ENCODE assay signal across 1 cellular context in the genomic region with DNA sequence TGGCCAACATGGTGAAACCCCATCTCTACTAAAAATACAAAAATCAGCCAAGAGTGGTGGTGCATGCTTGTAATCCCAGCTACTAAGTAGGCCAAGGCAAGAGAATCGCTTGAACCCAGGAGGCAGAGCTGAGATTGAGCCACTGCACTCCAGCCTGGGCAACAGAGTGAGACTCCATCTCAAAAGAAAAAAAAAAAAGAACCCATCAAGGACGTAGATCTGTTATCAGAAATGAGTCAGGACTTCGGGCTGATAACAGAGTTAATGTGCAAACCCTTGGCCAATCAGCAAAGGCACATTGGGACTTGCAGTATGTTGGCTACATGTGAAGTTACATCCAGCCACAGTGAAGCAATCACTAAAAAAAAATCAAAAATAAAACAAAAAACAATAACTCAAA.
TF ChIP-seq lines count a peak whose summit lies in the region.

No MANE protein-coding gene starts in this region.

TF ChIP-seq in HepG2, 621 proteins besides CTCF, POLR2A, EP300 and RAD21 (continued from another document and continues in another):
- TF ChIP-seq, protein P1, sequence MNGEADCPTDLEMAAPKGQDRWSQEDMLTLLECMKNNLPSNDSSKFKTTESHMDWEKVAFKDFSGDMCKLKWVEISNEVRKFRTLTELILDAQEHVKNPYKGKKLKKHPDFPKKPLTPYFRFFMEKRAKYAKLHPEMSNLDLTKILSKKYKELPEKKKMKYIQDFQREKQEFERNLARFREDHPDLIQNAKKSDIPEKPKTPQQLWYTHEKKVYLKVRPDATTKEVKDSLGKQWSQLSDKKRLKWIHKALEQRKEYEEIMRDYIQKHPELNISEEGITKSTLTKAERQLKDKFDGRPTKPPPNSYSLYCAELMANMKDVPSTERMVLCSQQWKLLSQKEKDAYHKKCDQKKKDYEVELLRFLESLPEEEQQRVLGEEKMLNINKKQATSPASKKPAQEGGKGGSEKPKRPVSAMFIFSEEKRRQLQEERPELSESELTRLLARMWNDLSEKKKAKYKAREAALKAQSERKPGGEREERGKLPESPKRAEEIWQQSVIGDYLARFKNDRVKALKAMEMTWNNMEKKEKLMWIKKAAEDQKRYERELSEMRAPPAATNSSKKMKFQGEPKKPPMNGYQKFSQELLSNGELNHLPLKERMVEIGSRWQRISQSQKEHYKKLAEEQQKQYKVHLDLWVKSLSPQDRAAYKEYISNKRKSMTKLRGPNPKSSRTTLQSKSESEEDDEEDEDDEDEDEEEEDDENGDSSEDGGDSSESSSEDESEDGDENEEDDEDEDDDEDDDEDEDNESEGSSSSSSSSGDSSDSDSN (CRISPR knock-in tag; IDR thresholded peaks at IDR 0.05): no peak
- TF ChIP-seq ZNF3 (CRISPR knock-in tag; IDR thresholded peaks at IDR 0.05): no peak
- TF ChIP-seq ZNF431 (CRISPR knock-in tag; IDR thresholded peaks at IDR 0.05; ENCODE audit: borderline replicate concordance, low read depth): 0 out of 2 replicates have a peak, but pooled peaks have one; percentile 61
- TF ChIP-seq DPF2 (CRISPR knock-in tag; IDR thresholded peaks at IDR 0.05; ENCODE audit: borderline replicate concordance, low read depth): no peak
- no peak for TF ChIP-seq ATM (IDR thresholded peaks at IDR 0.05; ENCODE audit: borderline replicate concordance)
- no peak for TF ChIP-seq LBX2 (CRISPR knock-in tag; IDR thresholded peaks at IDR 0.05; ENCODE audit: borderline replicate concordance)
- no peak for TF ChIP-seq ZBTB49 (CRISPR knock-in tag; IDR thresholded peaks at IDR 0.05; ENCODE audit: borderline replicate concordance)
- TF ChIP-seq ATF4 (CRISPR knock-in tag; IDR thresholded peaks at IDR 0.05): peak in 1 of 2 experiments; percentile 54; a peak in 1 of 4 replicates
- TF ChIP-seq, protein P2, sequence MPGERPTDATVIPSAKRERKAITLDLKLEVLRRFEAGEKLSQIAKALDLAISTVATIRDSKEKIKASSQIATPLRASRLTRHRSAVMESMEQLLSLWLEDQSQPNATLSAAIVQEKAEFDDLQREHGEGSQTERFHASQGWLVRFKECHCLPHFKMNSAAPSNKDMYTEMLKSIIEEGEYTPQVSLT (CRISPR knock-in tag; IDR thresholded peaks at IDR 0.05; ENCODE audit: borderline replicate concordance, low read depth): no peak
- TF ChIP-seq ZNF20 (CRISPR knock-in tag; IDR thresholded peaks at IDR 0.05): no peak
- no peak for TF ChIP-seq BORCS8-MEF2B (CRISPR knock-in tag; IDR thresholded peaks at IDR 0.05)
- TF ChIP-seq ZKSCAN1 (IDR thresholded peaks at IDR 0.05; ENCODE audit: low read length): no peak
- no peak for TF ChIP-seq MTERF4 (CRISPR knock-in tag; IDR thresholded peaks at IDR 0.05)
- TF ChIP-seq TRIM22 (IDR thresholded peaks at IDR 0.05): no peak
- no peak for TF ChIP-seq TCF7L2 (IDR thresholded peaks at IDR 0.05; ENCODE audit: low read depth, low read length)
- TF ChIP-seq, protein P3, sequence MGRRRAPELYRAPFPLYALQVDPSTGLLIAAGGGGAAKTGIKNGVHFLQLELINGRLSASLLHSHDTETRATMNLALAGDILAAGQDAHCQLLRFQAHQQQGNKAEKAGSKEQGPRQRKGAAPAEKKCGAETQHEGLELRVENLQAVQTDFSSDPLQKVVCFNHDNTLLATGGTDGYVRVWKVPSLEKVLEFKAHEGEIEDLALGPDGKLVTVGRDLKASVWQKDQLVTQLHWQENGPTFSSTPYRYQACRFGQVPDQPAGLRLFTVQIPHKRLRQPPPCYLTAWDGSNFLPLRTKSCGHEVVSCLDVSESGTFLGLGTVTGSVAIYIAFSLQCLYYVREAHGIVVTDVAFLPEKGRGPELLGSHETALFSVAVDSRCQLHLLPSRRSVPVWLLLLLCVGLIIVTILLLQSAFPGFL (CRISPR knock-in tag; IDR thresholded peaks at IDR 0.05): no peak
- TF ChIP-seq ZNF160 (CRISPR knock-in tag; IDR thresholded peaks at IDR 0.05): no peak
- no peak for TF ChIP-seq TARDBP (CRISPR knock-in tag; IDR thresholded peaks at IDR 0.05)
- no peak for TF ChIP-seq ATF7 (IDR thresholded peaks at IDR 0.05)
- TF ChIP-seq ATF7 (CRISPR knock-in tag; IDR thresholded peaks at IDR 0.05): no peak
- no peak for TF ChIP-seq ARNT (IDR thresholded peaks at IDR 0.05)
- no peak for TF ChIP-seq ZNF496 (CRISPR knock-in tag; IDR thresholded peaks at IDR 0.05; ENCODE audit: insufficient replicate concordance)
- TF ChIP-seq PLRG1 (conservative IDR thresholded peaks at IDR 0.05): no peak
- TF ChIP-seq, protein P4, sequence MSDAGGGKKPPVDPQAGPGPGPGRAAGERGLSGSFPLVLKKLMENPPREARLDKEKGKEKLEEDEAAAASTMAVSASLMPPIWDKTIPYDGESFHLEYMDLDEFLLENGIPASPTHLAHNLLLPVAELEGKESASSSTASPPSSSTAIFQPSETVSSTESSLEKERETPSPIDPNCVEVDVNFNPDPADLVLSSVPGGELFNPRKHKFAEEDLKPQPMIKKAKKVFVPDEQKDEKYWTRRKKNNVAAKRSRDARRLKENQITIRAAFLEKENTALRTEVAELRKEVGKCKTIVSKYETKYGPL (CRISPR knock-in tag; IDR thresholded peaks at IDR 0.05): no peak
- no peak for TF ChIP-seq MBD4 (IDR thresholded peaks at IDR 0.05; ENCODE audit: borderline replicate concordance, low read length)
- no peak for TF ChIP-seq KAT2B (IDR thresholded peaks at IDR 0.05; ENCODE audit: borderline replicate concordance, low read depth, low read length)
- no peak for TF ChIP-seq ATRX (CRISPR knock-in tag; IDR thresholded peaks at IDR 0.05; ENCODE audit: borderline replicate concordance)
- TF ChIP-seq PRMT3 (CRISPR knock-in tag; IDR thresholded peaks at IDR 0.05; ENCODE audit: borderline replicate concordance, low read depth): no peak
- TF ChIP-seq ZNF33B (CRISPR knock-in tag; IDR thresholded peaks at IDR 0.05): no peak
- TF ChIP-seq, protein P5, sequence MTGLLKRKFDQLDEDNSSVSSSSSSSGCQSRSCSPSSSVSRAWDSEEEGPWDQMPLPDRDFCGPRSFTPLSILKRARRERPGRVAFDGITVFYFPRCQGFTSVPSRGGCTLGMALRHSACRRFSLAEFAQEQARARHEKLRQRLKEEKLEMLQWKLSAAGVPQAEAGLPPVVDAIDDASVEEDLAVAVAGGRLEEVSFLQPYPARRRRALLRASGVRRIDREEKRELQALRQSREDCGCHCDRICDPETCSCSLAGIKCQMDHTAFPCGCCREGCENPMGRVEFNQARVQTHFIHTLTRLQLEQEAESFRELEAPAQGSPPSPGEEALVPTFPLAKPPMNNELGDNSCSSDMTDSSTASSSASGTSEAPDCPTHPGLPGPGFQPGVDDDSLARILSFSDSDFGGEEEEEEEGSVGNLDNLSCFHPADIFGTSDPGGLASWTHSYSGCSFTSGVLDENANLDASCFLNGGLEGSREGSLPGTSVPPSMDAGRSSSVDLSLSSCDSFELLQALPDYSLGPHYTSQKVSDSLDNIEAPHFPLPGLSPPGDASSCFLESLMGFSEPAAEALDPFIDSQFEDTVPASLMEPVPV (CRISPR knock-in tag; IDR thresholded peaks at IDR 0.05): no peak
- no peak for TF ChIP-seq ZKSCAN5 (CRISPR knock-in tag; IDR thresholded peaks at IDR 0.05)
- TF ChIP-seq PTBP1 (IDR thresholded peaks at IDR 0.05; ENCODE audit: low read depth, low read length, poor library complexity, severe bottlenecking): no peak
- TF ChIP-seq IRX3 (CRISPR knock-in tag; IDR thresholded peaks at IDR 0.05; ENCODE audit: borderline replicate concordance, low read depth): no peak
- TF ChIP-seq ZNF768 (CRISPR knock-in tag; IDR thresholded peaks at IDR 0.05): no peak
- no peak for TF ChIP-seq HNRNPK (IDR thresholded peaks at IDR 0.05; ENCODE audit: low read depth, low read length, poor library complexity, severe bottlenecking)
- peak; percentile 28; the same call in 1 of the 2 replicates for TF ChIP-seq ZMYM2 (CRISPR knock-in tag; IDR thresholded peaks at IDR 0.05)
- no peak for TF ChIP-seq SATB2 (CRISPR knock-in tag; IDR thresholded peaks at IDR 0.05)
- TF ChIP-seq ZNF251 (CRISPR knock-in tag; IDR thresholded peaks at IDR 0.05): no peak
- TF ChIP-seq HDAC2 (CRISPR knock-in tag; IDR thresholded peaks at IDR 0.05): peak; percentile 34; the same call in 1 of the 2 replicates
- TF ChIP-seq ZFX (CRISPR knock-in tag; IDR thresholded peaks at IDR 0.05; ENCODE audit: low read depth): no peak
- TF ChIP-seq HOXA9 (CRISPR knock-in tag; IDR thresholded peaks at IDR 0.05; ENCODE audit: borderline replicate concordance): no peak
- peak; percentile 66; the same call in 1 of the 2 replicates for TF ChIP-seq HNF1A (IDR thresholded peaks at IDR 0.05; ENCODE audit: low read depth)
- peak; percentile 68; the same call in 1 of the 2 replicates for TF ChIP-seq HNF1A (CRISPR knock-in tag; IDR thresholded peaks at IDR 0.05; ENCODE audit: borderline replicate concordance)
